In the genomic region with DNA sequence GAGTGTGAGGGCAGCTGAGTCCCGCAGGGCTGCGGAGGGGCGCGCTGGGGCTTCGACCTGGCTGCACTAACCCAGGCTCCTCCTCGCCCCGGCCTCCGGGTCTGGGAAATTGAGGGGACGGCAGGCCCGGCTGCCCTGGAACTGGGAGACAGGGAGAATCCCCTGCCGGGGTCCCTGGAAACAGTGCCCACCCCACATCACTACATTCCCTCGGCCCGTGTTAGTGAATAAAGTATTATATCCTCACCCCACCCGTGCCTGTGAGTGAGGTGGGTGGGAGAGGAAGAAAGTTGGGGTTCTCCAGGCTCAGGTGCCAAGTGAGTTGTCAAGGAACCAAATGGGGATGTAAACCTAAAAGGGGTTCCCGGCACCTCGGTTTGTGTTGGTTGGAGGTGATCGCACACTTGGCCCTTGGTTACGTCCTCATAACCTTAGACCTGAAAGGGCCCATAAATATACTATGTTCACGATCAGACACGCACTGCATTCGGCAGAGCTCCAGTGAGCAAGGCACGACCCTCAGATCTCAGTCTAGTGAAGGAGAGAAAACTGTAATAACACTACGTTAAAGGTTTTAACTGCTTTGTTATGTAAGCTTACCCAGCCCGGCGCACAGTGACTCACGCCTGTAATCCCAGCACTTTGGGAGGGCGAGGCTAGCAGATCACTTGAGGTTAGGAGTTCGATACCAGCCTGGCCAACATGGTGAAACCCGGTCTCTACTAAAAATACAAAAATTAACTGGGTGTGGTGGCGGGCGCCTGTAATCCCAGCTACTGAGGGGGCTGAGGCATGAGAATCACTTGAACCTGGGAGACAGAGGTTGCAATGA, we compare ENCODE assay signal across 1 cellular context.
TF ChIP-seq lines count a peak whose summit lies in the region.

No MANE protein-coding gene starts in this region.

TF ChIP-seq in GM12878, 131 proteins besides CTCF, POLR2A, EP300 and RAD21:
- TF ChIP-seq NFYA (IDR thresholded peaks at IDR 0.05; ENCODE audit: borderline replicate concordance, low read depth, low read length) = no peak
- 0 out of 2 replicates have a peak, but pooled peaks have one; percentile 7 for TF ChIP-seq GATAD2B (conservative IDR thresholded peaks at IDR 0.05; ENCODE audit: low read depth)
- no peak for TF ChIP-seq PAX8 (IDR thresholded peaks at IDR 0.05)
- TF ChIP-seq MLLT1 (IDR thresholded peaks at IDR 0.05) = peak; percentile 55; the same call in 1 of the 2 replicates
- 0 out of 2 replicates have a peak, but pooled peaks have one; percentile 10 for TF ChIP-seq POLR2AphosphoS2 (IDR thresholded peaks at IDR 0.05; ENCODE audit: low read depth, low read length)
